Comparison of ENCODE assay signal across 8 cellular contexts in genomic region chr11:27497284-27497866, GRCh38. TPM values are rescaled to one million over a fixed set of nuclear protein-coding genes. Genes with fewer than 3 reads are reported as not detected.
DNase-seq lines count a peak whose midpoint lies in the region; ATAC-seq and TF ChIP-seq lines count a peak whose summit lies in the region.

No MANE protein-coding gene starts in this region.

- peak overlapping the region in 1 of 2 donors; percentile 5 for H3K27ac ChIP-seq in uterus

- peaks cover 0 to 10% of the 10 kb centered on the region in 2 donors for H3K4me1 ChIP-seq in uterus

- H3K4me3 ChIP-seq in uterus: no peak overlapping the region

- no peak overlapping the region for H3K4me3 Mint-ChIP-seq in stimulated activated memory B cell treated with anti-CD40 and anti-IgM and Interleukin-4, amounts not matched to agents 10 μg/mL and 1 μg/mL and 100 μg/mL, for 72 hours

- ATAC-seq in GM19372 (IDR thresholded peaks at IDR 0.05; ENCODE audit: low read depth, unreplicated experiment): peak; percentile 64
- ATAC-seq in HG03460 (IDR thresholded peaks at IDR 0.05; ENCODE audit: unreplicated experiment): peak; percentile 58
- no peak for ATAC-seq in stimulated activated memory B cell treated with anti-CD40 and anti-IgM and Interleukin-4, amounts not matched to agents 10 μg/mL and 1 μg/mL and 100 μg/mL, for 72 hours

- TF ChIP-seq POLR2A in uterus (IDR thresholded peaks at IDR 0.05): no peak

- intact Hi-C loops in uterus (cut with DNase I; ENCODE audit: low total_unique reads): no loop called here

- TF ChIP-seq CTCF in uterus (IDR thresholded peaks at IDR 0.05): peak; percentile 10 to 39 (median 31)

- peaks cover 6% of the 10 kb centered on the region for H3K4me1 Mint-ChIP-seq in stimulated activated memory B cell treated with anti-CD40 and anti-IgM and Interleukin-4, amounts not matched to agents 10 μg/mL and 1 μg/mL and 100 μg/mL, for 72 hours

- H3K27me3 Mint-ChIP-seq in stimulated activated memory B cell treated with anti-CD40 and anti-IgM and Interleukin-4, amounts not matched to agents 10 μg/mL and 1 μg/mL and 100 μg/mL, for 72 hours: no peaks in the 10 kb centered on the region

- no peaks in the 10 kb centered on the region for H3K9me3 ChIP-seq in uterus

- peak; percentile 27 for DNase-seq in COLO829 (ENCODE audit: low spot score)
- peak; percentile 22 for DNase-seq in SK-N-DZ (ENCODE audit: low spot score)
- peak; percentile 27 for DNase-seq in globus pallidus (ENCODE audit: low spot score)
- no peak for DNase-seq in uterus
- DNase-seq in HuH-7.5 (ENCODE audit: low spot score): no peak

- no peaks in the 10 kb centered on the region for H3K27me3 ChIP-seq in uterus

- no peaks in the 10 kb centered on the region for H3K9me3 Mint-ChIP-seq in stimulated activated memory B cell treated with anti-CD40 and anti-IgM and Interleukin-4, amounts not matched to agents 10 μg/mL and 1 μg/mL and 100 μg/mL, for 72 hours

- H3K36me3 Mint-ChIP-seq in stimulated activated memory B cell treated with anti-CD40 and anti-IgM and Interleukin-4, amounts not matched to agents 10 μg/mL and 1 μg/mL and 100 μg/mL, for 72 hours: peaks cover 21% of the 10 kb centered on the region

- H3K36me3 ChIP-seq in uterus: no peaks in the 10 kb centered on the region

- no peak overlapping the region for H3K27ac Mint-ChIP-seq in stimulated activated memory B cell treated with anti-CD40 and anti-IgM and Interleukin-4, amounts not matched to agents 10 μg/mL and 1 μg/mL and 100 μg/mL, for 72 hours

RNA-seq across cellular contexts. Expression of gene LIN7C, which starts 9.2 kb away (rescaled TPM):
- polyA plus RNA-seq in SK-N-DZ (2014; cell fraction: cytosol; rRNA removed): 50.1 and 52.3 TPM in 2 replicates
- polyA plus RNA-seq in SK-N-DZ (2014; cell fraction: nucleus; rRNA removed): 14.4 and 15.3 TPM in 2 replicates
- total RNA-seq in uterus: 10 to 100 TPM; 11.8 to 98.0 (median 45.5) TPM

RNA-seq across cellular contexts. Expression of gene LGR4, which starts 24.8 kb away (rescaled TPM):
- 14.2 and 18.5 TPM in 2 replicates for polyA plus RNA-seq in SK-N-DZ (2014; cell fraction: cytosol; rRNA removed)
- 23.9 and 26.1 TPM in 2 replicates for polyA plus RNA-seq in SK-N-DZ (2014; cell fraction: nucleus; rRNA removed)
- total RNA-seq in uterus: 10 to 100 TPM in 3 of 4 donors, 1 to 10 TPM in 1; 9.4 to 57.9 (median 16.1) TPM

Comparison
In these comparisons a context has a peak if more than half of its experiments do, and no peak if none do; other contexts are left out.
1. DNase-seq: peak in COLO829 (single experiment), SK-N-DZ (single experiment) and globus pallidus (single experiment); none in uterus (0 of 2) and HuH-7.5 (single experiment).